Comparison of ENCODE assay signal across 8 cellular contexts in genomic region chr5:18749716-18750271, GRCh38.
A peak's percentile ranks its signal among the peaks of the same experiment; 100 is the strongest.
DNase-seq lines count a peak whose midpoint lies in the region; ATAC-seq lines count a peak whose summit lies in the region.
"Not testable (repeated sequence)": the region's sequence is repeated elsewhere in the genome, so short reads cannot be mapped to it uniquely, and the experiment has no call there.

No MANE protein-coding gene starts in this region.

- CTCF ChIA-PET in activated CD8-positive, alpha-beta T cell treated with anti-CD3 and anti-CD28 coated beads, Interleukin-2, amount 10 ng/mL, durations not matched to agents 7 days and 5 days (lab: Charles Lee) = not testable (repeated sequence)

- DNase-seq in MV-4-11 (lab: John Stamatoyannopoulos, UW) = peak; percentile 31
- DNase-seq in activated CD8-positive, alpha-beta T cell treated with anti-CD3 and anti-CD28 coated beads, Interleukin-2, amount 10 ng/mL, durations not matched to agents 7 days and 5 days = peak; percentile 24
- peak; percentile 20 to 21 for DNase-seq in stimulated activated CD8-positive, alpha-beta memory T cell treated with anti-CD3 and anti-CD28 coated beads, Interleukin-15, amount 100 ng/mL, for 48 hours (ENCODE audit: low read depth in 2 of 2)

- not testable (repeated sequence) for H3K27ac Mint-ChIP-seq in activated CD8-positive, alpha-beta T cell treated with anti-CD3 and anti-CD28 coated beads, Interleukin-2, amount 10 ng/mL, durations not matched to agents 7 days and 5 days

- ATAC-seq in GM18508 (IDR thresholded peaks at IDR 0.05; ENCODE audit: insufficient read depth, unreplicated experiment) = peak; percentile 27
- ATAC-seq in GM19372 (IDR thresholded peaks at IDR 0.05; ENCODE audit: low read depth, unreplicated experiment) = peak; percentile 29
- ATAC-seq in GM21619 (IDR thresholded peaks at IDR 0.05; ENCODE audit: unreplicated experiment) = peak; percentile 38
- peak; percentile 27 for ATAC-seq in HG02884 (IDR thresholded peaks at IDR 0.05; ENCODE audit: unreplicated experiment)
- peak; percentile 37 for ATAC-seq in HG03196 (IDR thresholded peaks at IDR 0.05; ENCODE audit: unreplicated experiment)
- ATAC-seq in activated CD8-positive, alpha-beta T cell treated with anti-CD3 and anti-CD28 coated beads, Interleukin-2, amount 10 ng/mL, durations not matched to agents 7 days and 5 days = not testable (repeated sequence)

- not testable (repeated sequence) for H3K9me3 Mint-ChIP-seq in activated CD8-positive, alpha-beta T cell treated with anti-CD3 and anti-CD28 coated beads, Interleukin-2, amount 10 ng/mL, durations not matched to agents 7 days and 5 days (ENCODE audit: insufficient read depth)

- not testable (repeated sequence) for H3K4me3 Mint-ChIP-seq in activated CD8-positive, alpha-beta T cell treated with anti-CD3 and anti-CD28 coated beads, Interleukin-2, amount 10 ng/mL, durations not matched to agents 7 days and 5 days

- H3K36me3 Mint-ChIP-seq in activated CD8-positive, alpha-beta T cell treated with anti-CD3 and anti-CD28 coated beads, Interleukin-2, amount 10 ng/mL, durations not matched to agents 7 days and 5 days (ENCODE audit: low read depth) = not testable (repeated sequence)

- POLR2A ChIA-PET in activated CD8-positive, alpha-beta T cell treated with anti-CD3 and anti-CD28 coated beads, Interleukin-2, amount 10 ng/mL, durations not matched to agents 7 days and 5 days (lab: Charles Lee) = not testable (repeated sequence)

- peaks cover 15% of the 10 kb centered on the region for H3K4me1 Mint-ChIP-seq in activated CD8-positive, alpha-beta T cell treated with anti-CD3 and anti-CD28 coated beads, Interleukin-2, amount 10 ng/mL, durations not matched to agents 7 days and 5 days (ENCODE audit: low read depth)

- H3K27me3 Mint-ChIP-seq in activated CD8-positive, alpha-beta T cell treated with anti-CD3 and anti-CD28 coated beads, Interleukin-2, amount 10 ng/mL, durations not matched to agents 7 days and 5 days (ENCODE audit: low read depth) = not testable (repeated sequence)
